In genomic region chr13:52454825-52455676, GRCh38 we compare ENCODE assay signal across 9 cellular contexts. TPM values are rescaled to one million over a fixed set of nuclear protein-coding genes. Genes with fewer than 3 reads are reported as not detected.
DNase-seq lines count a peak whose midpoint lies in the region; ATAC-seq, FAIRE-seq and TF ChIP-seq lines count a peak whose summit lies in the region.
"Had no signal": no experiment of that assay in that cellular context is flagged by ENCODE, and none has a peak within 500 bp of the region (broad histone marks: within the 10 kb centered on the region; RNA-seq: fewer than 3 reads in every experiment).

A gene with protein sequence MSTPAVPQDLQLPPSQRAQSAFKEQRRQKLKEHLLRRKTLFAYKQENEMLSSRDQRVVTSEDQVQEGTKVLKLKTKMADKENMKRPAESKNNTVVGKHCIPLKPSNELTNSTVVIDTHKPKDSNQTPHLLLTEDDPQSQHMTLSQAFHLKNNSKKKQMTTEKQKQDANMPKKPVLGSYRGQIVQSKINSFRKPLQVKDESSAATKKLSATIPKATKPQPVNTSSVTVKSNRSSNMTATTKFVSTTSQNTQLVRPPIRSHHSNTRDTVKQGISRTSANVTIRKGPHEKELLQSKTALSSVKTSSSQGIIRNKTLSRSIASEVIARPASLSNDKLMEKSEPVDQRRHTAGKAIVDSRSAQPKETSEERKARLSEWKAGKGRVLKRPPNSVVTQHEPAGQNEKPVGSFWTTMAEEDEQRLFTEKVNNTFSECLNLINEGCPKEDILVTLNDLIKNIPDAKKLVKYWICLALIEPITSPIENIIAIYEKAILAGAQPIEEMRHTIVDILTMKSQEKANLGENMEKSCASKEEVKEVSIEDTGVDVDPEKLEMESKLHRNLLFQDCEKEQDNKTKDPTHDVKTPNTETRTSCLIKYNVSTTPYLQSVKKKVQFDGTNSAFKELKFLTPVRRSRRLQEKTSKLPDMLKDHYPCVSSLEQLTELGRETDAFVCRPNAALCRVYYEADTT (plus strand): TSS chr13:52455478. CDS start chr13:52455557, 79 bp downstream.

- peaks cover 40% of the 10 kb centered on the region for H3K79me2 ChIP-seq in keratinocyte (ENCODE audit: control insufficient read depth, insufficient read depth, low read length)

- H3K9me1 ChIP-seq in keratinocyte (ENCODE audit: control insufficient read depth, extremely low read depth, insufficient read depth, low read length) = no peaks in the 10 kb centered on the region

- peaks cover 0 to 7% of the 10 kb centered on the region in 2 experiments for H3K36me3 ChIP-seq in keratinocyte (ENCODE audit: control insufficient read depth in 2 of 2, extremely low read depth in 1 of 2, insufficient read depth in 2 of 2, low read length in 2 of 2)

- H3K27ac ChIP-seq in keratinocyte (ENCODE audit: control insufficient read depth, insufficient read depth, low read length) = peak within 1 kb of the TSS; percentile 99

- no peaks in the 10 kb centered on the region for H3K27me3 ChIP-seq in keratinocyte (ENCODE audit: control insufficient read depth, extremely low read depth, insufficient read depth, low read length)

- peak within 1 kb of the TSS; percentile 100 for H2AFZ ChIP-seq in keratinocyte (ENCODE audit: control insufficient read depth, low read length)

- TF ChIP-seq CTCF in AG09319 (IDR thresholded peaks at IDR 0.05; ENCODE audit: low read depth, low read length) = no peak
- TF ChIP-seq CTCF in keratinocyte (optimal IDR thresholded peaks at IDR 0.05 in 1 of 3, IDR thresholded peaks at IDR 0.05 in 1 of 3, conservative IDR thresholded peaks at IDR 0.05 in 1 of 3; ENCODE audit: extremely low read depth in 1 of 3, insufficient read depth in 2 of 3, low read length in 3 of 3) = no peak

- peak within 1 kb of the TSS; percentile 89 to 99 (median 94) for H3K4me3 ChIP-seq in keratinocyte (ENCODE audit: control insufficient read depth in 2 of 3, extremely low read depth in 1 of 3, insufficient read depth in 2 of 3, low read depth in 1 of 3, low read length in 3 of 3)

- FAIRE-seq in keratinocyte (lab: Jason Lieb, UNC) = peak; percentile 60
- FAIRE-seq: colon had no signal

- H3K9me3 ChIP-seq in keratinocyte (ENCODE audit: control insufficient read depth, low read depth, low read length) = no peaks in the 10 kb centered on the region

- H3K4me1 ChIP-seq in keratinocyte (ENCODE audit: control insufficient read depth, extremely low read depth, insufficient read depth, low read length) = peaks cover 43% of the 10 kb centered on the region

- dilution Hi-C loops in keratinocyte (cut with MboI; ENCODE audit: extremely low pct_ligation_motif_present, low sequenced_read_pairs) = no loop called here

- peak within 1 kb of the TSS; percentile 98 for H3K9ac ChIP-seq in keratinocyte (ENCODE audit: control insufficient read depth, extremely low read depth, insufficient read depth, low read length)

- no peaks in the 10 kb centered on the region for H4K20me1 ChIP-seq in keratinocyte (ENCODE audit: control insufficient read depth, extremely low read depth, insufficient read depth, low read length)

- ATAC-seq in GM19035 (IDR thresholded peaks at IDR 0.05; ENCODE audit: unreplicated experiment) (peak; percentile 76), HG03354 (IDR thresholded peaks at IDR 0.05; ENCODE audit: poor library complexity, severe bottlenecking, unreplicated experiment) (peak; percentile 78)
- peak; percentile 82 to 83 for ATAC-seq in activated CD4-positive, CD25-positive, alpha-beta regulatory T cell treated with anti-CD3 and anti-CD28 coated beads, Interleukin-2, amount 50 U/mL, for 24 hours

- H3K4me2 ChIP-seq in keratinocyte (ENCODE audit: control insufficient read depth, extremely low read depth, insufficient read depth, low read depth, low read length) = peak within 1 kb of the TSS; percentile 89

- DNase-seq in AG09319 (ENCODE audit: extremely low read depth, low read depth) = peak; percentile 74
- DNase-seq in NCI-H446 treated with DMSO at 0.1 percent for 48 hours (lab: John Stamatoyannopoulos, UW) = peak; percentile 82
- peak; percentile 60 to 93 for DNase-seq in cerebellar nuclear complex (lab: John Stamatoyannopoulos, UW)
- peak; percentile 52 for DNase-seq in keratinocyte (ENCODE audit: low read depth, low spot score)
- DNase-seq in stimulated activated CD4-positive, alpha-beta T cell treated with anti-CD3 and anti-CD28 coated beads, Interleukin-15, amount 100 ng/mL, for 1 hour (ENCODE audit: low read depth in 1 of 2, low spot score in 1 of 2) = peak; percentile 84

RNA-seq across cellular contexts. Expression of the gene that starts here (rescaled TPM):
- 14.5 to 29.7 TPM (median 18.9 TPM) in 3 replicates for polyA plus RNA-seq in keratinocyte
- 32.4 TPM for polyA plus RNA-seq in keratinocyte (2011; ENCODE audit: low read depth)
- 15.2 and 28.2 TPM in 2 replicates for polyA plus RNA-seq in keratinocyte (2011; cell fraction: cytosol; rRNA removed)
- 26.0 and 31.1 TPM in 2 replicates for polyA plus RNA-seq in keratinocyte (2011; cell fraction: nucleus; rRNA removed)
- 14.9 and 25.2 TPM in 2 replicates for polyA plus RNA-seq in keratinocyte (2012; ENCODE audit: low replicate concordance)
- polyA minus RNA-seq in keratinocyte = 4.0 to 29.3 TPM (median 9.3 TPM) in 3 replicates
- 17.6 TPM for polyA minus RNA-seq in keratinocyte (2011; cell fraction: cytosol; rRNA and poly(A)+ RNA removed)
- 10.7 and 23.5 TPM in 2 replicates for polyA minus RNA-seq in keratinocyte (2011; cell fraction: nucleus; rRNA and poly(A)+ RNA removed)

Comparison
In these comparisons a context has a peak if more than half of its experiments do, and no peak if none do; other contexts are left out.
1. Peak in every context shown above with its lines: DNase-seq, ATAC-seq, H3K4me3 ChIP-seq and H3K27ac ChIP-seq.